Comparison of ENCODE assay signal across 8 cellular contexts in the genomic region with DNA sequence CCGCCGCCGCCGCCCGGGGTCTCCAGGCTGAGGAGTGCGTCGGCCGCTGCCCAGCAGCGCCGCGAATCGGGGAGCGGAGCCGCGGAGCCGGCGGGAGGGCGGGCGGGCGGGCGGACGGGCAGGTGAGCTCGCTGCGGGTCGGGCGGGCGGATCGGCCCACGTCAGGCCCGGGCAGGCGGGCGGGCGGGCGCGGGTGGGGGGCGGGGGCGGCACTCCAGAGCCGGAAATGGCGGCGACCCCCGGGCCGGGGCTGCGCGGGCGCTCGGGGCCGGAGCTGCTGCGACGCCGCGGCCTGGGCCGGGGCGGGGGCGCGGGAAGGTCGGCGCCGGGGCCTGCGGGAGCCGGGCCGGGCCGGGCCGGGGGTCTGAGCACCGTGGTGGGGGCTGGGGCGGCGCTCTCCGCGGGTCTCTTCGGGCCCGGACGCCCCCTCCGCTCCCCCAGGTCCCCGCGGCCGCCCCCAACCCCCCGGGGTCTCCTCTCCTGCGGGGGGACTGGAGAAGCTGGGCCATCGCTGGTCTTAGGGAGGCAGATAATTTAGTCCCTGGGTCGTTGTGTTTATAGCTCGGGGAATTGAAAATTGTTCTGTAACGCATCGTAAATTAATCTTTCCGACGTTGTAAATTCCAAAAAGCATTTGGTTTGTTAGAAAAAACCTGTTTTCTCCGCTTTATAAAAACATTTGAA. TPM values are rescaled to one million over a fixed set of nuclear protein-coding genes. Genes with fewer than 3 reads are reported as not detected.
DNase-seq lines count a peak whose midpoint lies in the region; ATAC-seq and TF ChIP-seq lines count a peak whose summit lies in the region.

No MANE protein-coding gene starts in this region.

- intact Hi-C loops in A673 (cut with micrococcal nuclease; ENCODE audit: unreplicated experiment) = no loop called here
- intact Hi-C loops in prostate gland (cut with DNase I) = loop anchor here (10.0 kb wide), 1 partner anchor 169 kb away; a partner anchor contains a TSS

- no TSS peak for BruUV-seq in A673 (replicated peaks; lab: Mats Ljungman, UMichigan)

- CTCF ChIA-PET in A673 (lab: Charles Lee) = no interaction called here

- peak; percentile 10 for ATAC-seq in GM19452 (IDR thresholded peaks at IDR 0.05; ENCODE audit: unreplicated experiment)
- no peak for ATAC-seq in HG03378 (IDR thresholded peaks at IDR 0.05; ENCODE audit: unreplicated experiment)
- no peak for ATAC-seq in GM21786 (IDR thresholded peaks at IDR 0.05; ENCODE audit: unreplicated experiment)

- H3K27ac ChIP-seq in A673 (ENCODE audit: low read depth, low read length, poor library complexity, severe bottlenecking) = peak overlapping the region; percentile 48
- H3K27ac ChIP-seq in epithelial cell of prostate = peak overlapping the region; percentile 96
- H3K27ac ChIP-seq in prostate gland = peak overlapping the region; percentile 77 to 82

- whole genome bisulfite sequencing in prostate gland = 1% methylated on average over 78 of the region's 85 CpGs

- H3K36me3 ChIP-seq in A673 (ENCODE audit: insufficient read depth, low read length, poor library complexity, severe bottlenecking) = peaks cover 6% of the 10 kb centered on the region
- no peaks in the 10 kb centered on the region for H3K36me3 ChIP-seq in prostate gland

- no peak for TF ChIP-seq POLR2A in prostate gland (IDR thresholded peaks at IDR 0.05)

- H3K4me3 ChIP-seq in A673 (ENCODE audit: low read depth, low read length, poor library complexity, severe bottlenecking) (peak overlapping the region; percentile 67), prostate gland (peak overlapping the region; percentile 46 to 55)

- DNase-seq in A673 (ENCODE audit: low spot score) = no peak
- DNase-seq in NCI-H69 (lab: John Stamatoyannopoulos, UW) = peak; percentile 25
- no peak for DNase-seq in epithelial cell of prostate (ENCODE audit: low read depth, low spot score)
- DNase-seq in prostate gland (ENCODE audit: low spot score) = no peak
- no peak for DNase-seq in DMS153 treated with DMSO at 0.1 percent for 48 hours (lab: John Stamatoyannopoulos, UW; ENCODE audit: unreplicated experiment)

- peaks cover 9% of the 10 kb centered on the region for H3K4me1 ChIP-seq in A673 (ENCODE audit: insufficient read depth, low read length, poor library complexity, severe bottlenecking)
- peaks cover 17% of the 10 kb centered on the region for H3K4me1 ChIP-seq in prostate gland (replicated peaks)

- no peaks in the 10 kb centered on the region for H3K9me3 ChIP-seq in A673 (ENCODE audit: low read depth, low read length, poor library complexity, severe bottlenecking)
- H3K9me3 ChIP-seq in prostate gland = no peaks in the 10 kb centered on the region

- H3K27me3 ChIP-seq in A673 (replicated peaks; ENCODE audit: insufficient read depth, low read depth, low read length, poor library complexity) (no peaks in the 10 kb centered on the region), prostate gland (replicated peaks; ENCODE audit: insufficient read depth) (no peaks in the 10 kb centered on the region)

- no peak for TF ChIP-seq CTCF in A673 (conservative IDR thresholded peaks at IDR 0.05; ENCODE audit: low read depth, low read length)
- TF ChIP-seq CTCF in prostate gland (IDR thresholded peaks at IDR 0.05) = no peak

- POLR2A ChIA-PET in A673 (lab: Charles Lee; ENCODE audit: low non-redundant PET) = interaction anchor here (0.5 kb wide), 1 partner anchor 387 kb away, joined by 12 read pairs; no protein-coding TSS in a partner anchor

RNA-seq across cellular contexts. Expression of a gene that starts 0.4 kb away (rescaled TPM):
- 43.6 and 44.9 TPM in 2 replicates for total RNA-seq in A673 (2021)
- total RNA-seq in prostate gland = 10 to 100 TPM; 44.4 to 66.6 TPM

RNA-seq across cellular contexts. Expression of a gene that starts 30.3 kb away (rescaled TPM):
- total RNA-seq in A673 (2021) (80.1 and 89.9 TPM in 2 replicates), prostate gland (100 to 1,000 TPM; 105 to 127 TPM)

RNA-seq across cellular contexts. Expression of a gene that starts 34.0 kb away (rescaled TPM):
- total RNA-seq in A673 (2021) = not detected in 2 replicates
- total RNA-seq in prostate gland = 1 to 10 TPM in 1 of 2 donors, not detected in 1; 1.6 TPM
